In the genomic region with DNA sequence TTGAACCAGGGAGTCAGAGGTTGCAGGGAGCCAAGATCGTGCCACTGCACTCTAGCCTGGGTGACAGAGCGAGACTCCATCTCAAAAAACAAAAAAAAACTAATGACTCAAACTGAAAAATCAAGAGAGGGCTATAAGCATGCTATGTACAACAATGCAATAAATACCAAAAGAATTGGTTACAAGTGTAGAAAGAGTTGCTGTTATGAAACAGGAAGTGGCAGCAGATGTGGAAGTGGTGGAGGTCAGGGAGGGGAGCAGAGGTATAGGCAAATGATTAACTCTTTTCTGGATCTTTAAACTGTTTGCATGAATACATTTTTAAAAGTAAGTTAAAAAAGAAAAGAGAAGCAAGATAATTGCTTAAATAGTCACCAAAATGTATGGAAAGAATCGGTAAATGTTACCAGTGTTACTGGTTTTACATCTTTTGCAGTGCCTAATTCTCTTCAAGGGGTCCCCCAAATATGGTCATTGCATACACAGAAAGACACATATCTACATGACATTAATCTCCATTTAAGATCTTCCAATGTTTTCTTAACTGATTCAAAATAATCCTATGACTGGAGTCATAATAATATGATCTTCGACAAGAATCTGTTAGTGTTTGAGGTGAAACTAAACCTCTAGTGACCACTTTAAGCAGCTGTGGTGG, we compare ENCODE assay signal across 8 cellular contexts. TPM values are rescaled to one million over a fixed set of nuclear protein-coding genes. Genes with fewer than 3 reads are reported as not detected.
DNase-seq lines count a peak whose midpoint lies in the region; ATAC-seq and TF ChIP-seq lines count a peak whose summit lies in the region.

No MANE protein-coding gene starts in this region.

- no peak for DNase-seq in activated T-cell treated with anti-CD3 and anti-CD28 coated beads, Interleukin-2, amount 50 U/mL, for 24 hours
- no peak for DNase-seq in activated T-cell treated with anti-CD3 and anti-CD28 coated beads for 4 hours
- peak; percentile 71 to 93 for DNase-seq in NOMO-1 (lab: John Stamatoyannopoulos, UW; ENCODE audit: unreplicated experiment in 2 of 2)
- DNase-seq in iris pigment epithelial cell (ENCODE audit: low read depth) = peak; percentile 40
- no peak for DNase-seq in COR-L47 (lab: John Stamatoyannopoulos, UW)
- DNase-seq in body of pancreas = no peak
- no peak for DNase-seq in coronary artery (ENCODE audit: low spot score)

- WGBS in body of pancreas, 2 donors = 65 to 71% methylated on average over 4 of the region's 4 CpGs

- H3K27me3 Mint-ChIP-seq in activated T-cell treated with anti-CD3 and anti-CD28 coated beads, Interleukin-2, amount 50 U/mL, for 24 hours = no peaks in the 10 kb centered on the region

- intact Hi-C loops in body of pancreas (cut with DNase I) = no loop called here

- peak overlapping the region; percentile 47 for H3K4me3 Mint-ChIP-seq in activated T-cell treated with anti-CD3 and anti-CD28 coated beads, Interleukin-2, amount 50 U/mL, for 24 hours

- no peak for TF ChIP-seq POLR2A in body of pancreas (IDR thresholded peaks at IDR 0.05)

- no peaks in the 10 kb centered on the region for H3K36me3 Mint-ChIP-seq in activated T-cell treated with anti-CD3 and anti-CD28 coated beads, Interleukin-2, amount 50 U/mL, for 24 hours (ENCODE audit: low read depth)

- H3K4me1 ChIP-seq in body of pancreas = no peaks in the 10 kb centered on the region

- H3K9me3 ChIP-seq in body of pancreas = no peaks in the 10 kb centered on the region

- no peaks in the 10 kb centered on the region for H3K9me3 Mint-ChIP-seq in activated T-cell treated with anti-CD3 and anti-CD28 coated beads, Interleukin-2, amount 50 U/mL, for 24 hours

- TF ChIP-seq CTCF in body of pancreas (IDR thresholded peaks at IDR 0.05) (no peak), coronary artery (IDR thresholded peaks at IDR 0.05) (no peak)

- no peaks in the 10 kb centered on the region for H3K36me3 ChIP-seq in body of pancreas (replicated peaks in 1 of 2; ENCODE audit: insufficient read depth in 1 of 2, low read depth in 2 of 2)

- H3K27me3 ChIP-seq in body of pancreas = no peaks in the 10 kb centered on the region

- H3K27ac Mint-ChIP-seq in activated T-cell treated with anti-CD3 and anti-CD28 coated beads, Interleukin-2, amount 50 U/mL, for 24 hours = peak overlapping the region; percentile 79

- no peak overlapping the region for H3K4me3 ChIP-seq in body of pancreas
- H3K4me3 ChIP-seq in coronary artery = no peak overlapping the region

- H3K4me1 Mint-ChIP-seq in activated T-cell treated with anti-CD3 and anti-CD28 coated beads, Interleukin-2, amount 50 U/mL, for 24 hours (ENCODE audit: low read depth) = peaks cover 19% of the 10 kb centered on the region

- H3K27ac ChIP-seq in body of pancreas (no peak overlapping the region), coronary artery (no peak overlapping the region)

- ATAC-seq in HG02798 (IDR thresholded peaks at IDR 0.05; ENCODE audit: poor library complexity, unreplicated experiment) = peak; percentile 100
- no peak for ATAC-seq in body of pancreas

RNA-seq across cellular contexts. Expression of a gene that starts 15.0 kb away (rescaled TPM):
- total RNA-seq in body of pancreas = 1 to 10 TPM; 1.3 to 2.3 TPM

RNA-seq across cellular contexts. Expression of a gene that starts 35.3 kb away (rescaled TPM):
- under 1 TPM; 0.33 to 0.52 TPM for total RNA-seq in body of pancreas

Comparison
In these comparisons a context has a peak if more than half of its experiments do, and no peak if none do; other contexts are left out.
1. DNase-seq: peak in NOMO-1 (2 of 2) and iris pigment epithelial cell (single experiment); none in activated T-cell treated with anti-CD3 and anti-CD28 coated beads, Interleukin-2, amount 50 U/mL, for 24 hours (single experiment), activated T-cell treated with anti-CD3 and anti-CD28 coated beads for 4 hours (single experiment), COR-L47 (single experiment), body of pancreas (0 of 4) and coronary artery (single experiment).